In genomic region chr7:131327049-131327625, GRCh38 we compare ENCODE assay signal across 8 cellular contexts. TPM values are rescaled to one million over a fixed set of nuclear protein-coding genes. Genes with fewer than 3 reads are reported as not detected.
A peak's percentile ranks its signal among the peaks of the same experiment; 100 is the strongest.
DNase-seq lines count a peak whose midpoint lies in the region; ATAC-seq and TF ChIP-seq lines count a peak whose summit lies in the region.

No MANE protein-coding gene starts in this region.

- no peaks in the 10 kb centered on the region for H3K9me3 ChIP-seq in colonic mucosa

- ATAC-seq in HG03108 (IDR thresholded peaks at IDR 0.05; ENCODE audit: unreplicated experiment), result peak; percentile 17
- peak; percentile 6 for ATAC-seq in left lobe of liver
- ATAC-seq in HG02973 (IDR thresholded peaks at IDR 0.05; ENCODE audit: unreplicated experiment), result no peak

- H3K36me3 Mint-ChIP-seq in stimulated activated naive CD8-positive, alpha-beta T cell treated with anti-CD3 and anti-CD28 coated beads, Interleukin-15, Interleukin-2, amounts not matched to agents 100 ng/mL and 50 ng/mL, for 24 hours (ENCODE audit: low read depth), result no peaks in the 10 kb centered on the region

- no peaks in the 10 kb centered on the region for H3K9me3 Mint-ChIP-seq in stimulated activated naive CD8-positive, alpha-beta T cell treated with anti-CD3 and anti-CD28 coated beads, Interleukin-15, Interleukin-2, amounts not matched to agents 100 ng/mL and 50 ng/mL, for 24 hours

- H3K4me3 Mint-ChIP-seq in stimulated activated naive CD8-positive, alpha-beta T cell treated with anti-CD3 and anti-CD28 coated beads, Interleukin-15, Interleukin-2, amounts not matched to agents 100 ng/mL and 50 ng/mL, for 24 hours, result peak overlapping the region; percentile 90

- no peaks in the 10 kb centered on the region for H3K36me3 ChIP-seq in colonic mucosa

- peaks cover 11% of the 10 kb centered on the region for H3K4me1 ChIP-seq in colonic mucosa

- no peak for TF ChIP-seq CTCF in GM10266 (IDR thresholded peaks at IDR 0.05; ENCODE audit: control insufficient read depth, insufficient read depth, low read depth, missing control alignments)
- no peak for TF ChIP-seq CTCF in colonic mucosa (IDR thresholded peaks at IDR 0.05)

- peaks cover 55% of the 10 kb centered on the region for H3K4me1 Mint-ChIP-seq in stimulated activated naive CD8-positive, alpha-beta T cell treated with anti-CD3 and anti-CD28 coated beads, Interleukin-15, Interleukin-2, amounts not matched to agents 100 ng/mL and 50 ng/mL, for 24 hours (ENCODE audit: low read depth)

- H3K9ac ChIP-seq in colonic mucosa (ENCODE audit: low read depth in 2 of 2, low read length in 2 of 2), result peak overlapping the region; percentile 73 to 99

- DNase-seq in AG20443 (ENCODE audit: low spot score) (peak; percentile 75), GM10266 (ENCODE audit: extremely low spot score) (peak; percentile 45), RPMI7951 (ENCODE audit: low read depth) (peak; percentile 80), colonic mucosa (peak; percentile 66), left lobe of liver (ENCODE audit: low spot score) (no peak)

- intact Hi-C loops in colonic mucosa (cut with DNase I), result loop anchor here (10.0 kb wide), 1 partner anchor 222 kb away; no protein-coding TSS in a partner anchor

- no peaks in the 10 kb centered on the region for H3K27me3 ChIP-seq in colonic mucosa

- no peaks in the 10 kb centered on the region for H3K27me3 Mint-ChIP-seq in stimulated activated naive CD8-positive, alpha-beta T cell treated with anti-CD3 and anti-CD28 coated beads, Interleukin-15, Interleukin-2, amounts not matched to agents 100 ng/mL and 50 ng/mL, for 24 hours

- peak overlapping the region; percentile 92 for H3K27ac ChIP-seq in colonic mucosa

- peak overlapping the region; percentile 97 for H3K27ac Mint-ChIP-seq in stimulated activated naive CD8-positive, alpha-beta T cell treated with anti-CD3 and anti-CD28 coated beads, Interleukin-15, Interleukin-2, amounts not matched to agents 100 ng/mL and 50 ng/mL, for 24 hours

- H3K4me3 ChIP-seq in colonic mucosa, result peak overlapping the region; percentile 76

RNA-seq across cellular contexts. Expression of gene MKLN1, which starts 0.5 kb away (rescaled TPM):
- total RNA-seq in RPMI7951 (2014; rRNA removed; shearing (Covaris generic)), result 25.5 and 32.0 TPM in 2 replicates
- total RNA-seq in colonic mucosa (10 to 100 TPM; 35.1 to 48.7 TPM), left lobe of liver (27.9 TPM)
